In genomic region chr2:69225933-69226332, GRCh38 we compare ENCODE assay signal across 2 cellular contexts.
TF ChIP-seq lines count a peak whose summit lies in the region.

No MANE protein-coding gene starts in this region.

TF ChIP-seq in SK-N-SH, 30 proteins besides CTCF, POLR2A, EP300 and RAD21 (continued from another document):
- no peak for TF ChIP-seq ZBTB33 (IDR thresholded peaks at IDR 0.05; ENCODE audit: borderline replicate concordance, low read depth)
- TF ChIP-seq TEAD4 (IDR thresholded peaks at IDR 0.05; ENCODE audit: borderline replicate concordance, insufficient read depth) = no peak
- no peak for TF ChIP-seq GABPA (IDR thresholded peaks at IDR 0.05; ENCODE audit: low read depth)
- no peak for TF ChIP-seq FOXM1 (IDR thresholded peaks at IDR 0.05; ENCODE audit: low read depth)
- no peak for TF ChIP-seq ELF1 (IDR thresholded peaks at IDR 0.05)
- TF ChIP-seq POLR2AphosphoS5 (IDR thresholded peaks at IDR 0.05; ENCODE audit: low read depth, low read length) = no peak
- TF ChIP-seq SIN3A (IDR thresholded peaks at IDR 0.05; ENCODE audit: borderline replicate concordance, low read depth, low read length) = no peak
- peak; percentile 73 for TF ChIP-seq TCF12 (IDR thresholded peaks at IDR 0.05)
- no peak for TF ChIP-seq USF1 (IDR thresholded peaks at IDR 0.05; ENCODE audit: borderline replicate concordance, low read depth)
- TF ChIP-seq RFX5 (IDR thresholded peaks at IDR 0.05; ENCODE audit: low read length) = no peak
- TF ChIP-seq EZH2phosphoT487 (IDR thresholded peaks at IDR 0.05; ENCODE audit: borderline replicate concordance, low read depth) = no peak
- TF ChIP-seq MEF2A (IDR thresholded peaks at IDR 0.05; ENCODE audit: borderline replicate concordance, low read depth) = 0 out of 2 replicates have a peak, but pooled peaks have one; percentile 25
- TF ChIP-seq MXI1 (IDR thresholded peaks at IDR 0.05; ENCODE audit: low read depth, low read length) = no peak
- TF ChIP-seq, protein P1, sequence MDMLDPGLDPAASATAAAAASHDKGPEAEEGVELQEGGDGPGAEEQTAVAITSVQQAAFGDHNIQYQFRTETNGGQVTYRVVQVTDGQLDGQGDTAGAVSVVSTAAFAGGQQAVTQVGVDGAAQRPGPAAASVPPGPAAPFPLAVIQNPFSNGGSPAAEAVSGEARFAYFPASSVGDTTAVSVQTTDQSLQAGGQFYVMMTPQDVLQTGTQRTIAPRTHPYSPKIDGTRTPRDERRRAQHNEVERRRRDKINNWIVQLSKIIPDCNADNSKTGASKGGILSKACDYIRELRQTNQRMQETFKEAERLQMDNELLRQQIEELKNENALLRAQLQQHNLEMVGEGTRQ (IDR thresholded peaks at IDR 0.05; ENCODE audit: borderline replicate concordance, low read depth, low read length) = no peak
- TF ChIP-seq YY1 (IDR thresholded peaks at IDR 0.05; ENCODE audit: low read depth) = no peak
- no peak for TF ChIP-seq CHD2 (IDR thresholded peaks at IDR 0.05; ENCODE audit: low read length, partially characterized antibody)
- TF ChIP-seq, protein P2, sequence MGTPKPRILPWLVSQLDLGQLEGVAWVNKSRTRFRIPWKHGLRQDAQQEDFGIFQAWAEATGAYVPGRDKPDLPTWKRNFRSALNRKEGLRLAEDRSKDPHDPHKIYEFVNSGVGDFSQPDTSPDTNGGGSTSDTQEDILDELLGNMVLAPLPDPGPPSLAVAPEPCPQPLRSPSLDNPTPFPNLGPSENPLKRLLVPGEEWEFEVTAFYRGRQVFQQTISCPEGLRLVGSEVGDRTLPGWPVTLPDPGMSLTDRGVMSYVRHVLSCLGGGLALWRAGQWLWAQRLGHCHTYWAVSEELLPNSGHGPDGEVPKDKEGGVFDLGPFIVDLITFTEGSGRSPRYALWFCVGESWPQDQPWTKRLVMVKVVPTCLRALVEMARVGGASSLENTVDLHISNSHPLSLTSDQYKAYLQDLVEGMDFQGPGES (IDR thresholded peaks at IDR 0.05; ENCODE audit: low read depth, low read length) = no peak
- TF ChIP-seq, protein P3, sequence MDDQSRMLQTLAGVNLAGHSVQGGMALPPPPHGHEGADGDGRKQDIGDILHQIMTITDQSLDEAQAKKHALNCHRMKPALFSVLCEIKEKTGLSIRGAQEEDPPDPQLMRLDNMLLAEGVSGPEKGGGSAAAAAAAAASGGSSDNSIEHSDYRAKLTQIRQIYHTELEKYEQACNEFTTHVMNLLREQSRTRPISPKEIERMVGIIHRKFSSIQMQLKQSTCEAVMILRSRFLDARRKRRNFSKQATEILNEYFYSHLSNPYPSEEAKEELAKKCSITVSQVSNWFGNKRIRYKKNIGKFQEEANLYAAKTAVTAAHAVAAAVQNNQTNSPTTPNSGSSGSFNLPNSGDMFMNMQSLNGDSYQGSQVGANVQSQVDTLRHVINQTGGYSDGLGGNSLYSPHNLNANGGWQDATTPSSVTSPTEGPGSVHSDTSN (IDR thresholded peaks at IDR 0.05) = 0 out of 2 replicates have a peak, but pooled peaks have one; percentile 16
- no peak for TF ChIP-seq NRF1 (IDR thresholded peaks at IDR 0.05; ENCODE audit: low read depth, low read length)
- TF ChIP-seq RCOR1 (IDR thresholded peaks at IDR 0.05; ENCODE audit: low read length) = no peak
- 0 out of 2 replicates have a peak, but pooled peaks have one; percentile 17 for TF ChIP-seq JUND (IDR thresholded peaks at IDR 0.05)
- TF ChIP-seq FOXJ3 (CRISPR knock-in tag; IDR thresholded peaks at IDR 0.05) = no peak
- peak; percentile 25; the same call in 1 of the 2 replicates for TF ChIP-seq FOSL2 (IDR thresholded peaks at IDR 0.05; ENCODE audit: borderline replicate concordance, low read depth)
- TF ChIP-seq TAF1 (IDR thresholded peaks at IDR 0.05; ENCODE audit: borderline replicate concordance, low read depth, low read length) = no peak
- no peak for TF ChIP-seq MAX (IDR thresholded peaks at IDR 0.05; ENCODE audit: low read depth)
- TF ChIP-seq GATA2 (CRISPR knock-in tag; IDR thresholded peaks at IDR 0.05) = no peak
- TF ChIP-seq NFIC (IDR thresholded peaks at IDR 0.05; ENCODE audit: borderline replicate concordance) = peak; percentile 51; the same call in 1 of the 2 replicates

TF ChIP-seq in SK-N-SH treated with all-trans-retinoic acid at 6 μM for 48 hours, 23 proteins besides CTCF, POLR2A, EP300 and RAD21 (continued from another document):
- no peak for TF ChIP-seq CSRNP3 (CRISPR knock-in tag; IDR thresholded peaks at IDR 0.05)
- no peak for TF ChIP-seq ZFP3 (CRISPR knock-in tag; IDR thresholded peaks at IDR 0.05)
